ENCODE assay signal across 6 cellular contexts in genomic region chr11:62671272-62671603, GRCh38. TPM values are rescaled to one million over a fixed set of nuclear protein-coding genes. Genes with fewer than 3 reads are reported as not detected.
DNase-seq lines count a peak whose midpoint lies in the region; ATAC-seq and TF ChIP-seq lines count a peak whose summit lies in the region.

No MANE protein-coding gene starts in this region.

- in situ Hi-C loops in Panc1 (cut with HindIII; ENCODE audit: low pct_unique_long_range_greater_than_20kb, low sequenced_read_pairs), result no loop called here

- H3K4me3 ChIP-seq in Panc1 (ENCODE audit: low read depth in 2 of 2, low read length in 2 of 2), result peak overlapping the region; percentile 78 to 89
- H3K4me3 ChIP-seq in tibial artery, result peak overlapping the region; percentile 58 to 92

- intact Hi-C loops in Panc1 (cut with micrococcal nuclease; ENCODE audit: unreplicated experiment), result no loop called here
- intact Hi-C loops in Right ventricle myocardium superior (cut with DNase I), result no loop called here
- intact Hi-C loops in tibial artery (cut with DNase I; ENCODE audit: low total_unique reads), result no loop called here

- H3K27me3 ChIP-seq in Panc1 (ENCODE audit: control insufficient read depth, insufficient read depth, low read length) (no peaks in the 10 kb centered on the region), tibial artery (no peaks in the 10 kb centered on the region)

- H3K36me3 ChIP-seq in Panc1 (ENCODE audit: control insufficient read depth, insufficient read depth, low read length) (peaks cover 2% of the 10 kb centered on the region; the same call in 1 of the 2 replicates), tibial artery (peaks cover 8 to 37% (median 11%) of the 10 kb centered on the region in 3 donors)

- CTCF ChIA-PET in Panc1 (lab: Charles Lee), result interaction anchor here (0.6 kb wide), 1 partner anchor 107 kb away, joined by 5 read pairs; no protein-coding TSS in a partner anchor

- DNase-seq in Panc1 (ENCODE audit: low read depth, low spot score), result no peak
- DNase-seq in Right ventricle myocardium superior, result no peak
- no peak for DNase-seq in tibial artery
- DNase-seq in CD1c-positive myeloid dendritic cell (ENCODE audit: extremely low spot score), result no peak

- ATAC-seq in GM19438 (IDR thresholded peaks at IDR 0.05; ENCODE audit: low read depth, unreplicated experiment), result peak; percentile 5
- peak; percentile 29 for ATAC-seq in Panc1
- ATAC-seq in Right ventricle myocardium superior (ENCODE audit: poor library complexity), result peak; percentile 32
- no peak for ATAC-seq in GM19023 (IDR thresholded peaks at IDR 0.05; ENCODE audit: unreplicated experiment)

- H3K9me3 ChIP-seq in Panc1 (ENCODE audit: control insufficient read depth, insufficient read depth, low read depth, low read length) (no peaks in the 10 kb centered on the region), tibial artery (no peaks in the 10 kb centered on the region)

- TF ChIP-seq CTCF in Panc1 (IDR thresholded peaks at IDR 0.05) (no peak), tibial artery (IDR thresholded peaks at IDR 0.05) (no peak)

- H3K4me1 ChIP-seq in Panc1 (ENCODE audit: control insufficient read depth, insufficient read depth, low read length) (peaks cover 33% of the 10 kb centered on the region), tibial artery (peaks cover 7 to 48% (median 39%) of the 10 kb centered on the region in 4 donors)

- H3K27ac ChIP-seq in Panc1 (ENCODE audit: low read length), result peak overlapping the region; percentile 93
- peak overlapping the region; percentile 92 to 94 for H3K27ac ChIP-seq in tibial artery

- POLR2A ChIA-PET in Panc1 (lab: Charles Lee), result interaction anchor here (0.7 kb wide), 1 partner anchor 288 kb away, joined by 3 read pairs; no protein-coding TSS in a partner anchor

- no TSS peak for BruUV-seq in Panc1 (replicated peaks; lab: Mats Ljungman, UMichigan)

RNA-seq across cellular contexts. Expression of gene UQCC3, which starts 0.2 kb away (rescaled TPM):
- 7.4 TPM for total RNA-seq in Panc1 (2021; ENCODE audit: unreplicated experiment)
- polyA plus RNA-seq in Panc1 (2012; ENCODE audit: insufficient read length), result 15.0 TPM
- total RNA-seq in Right ventricle myocardium superior, result 7.8 TPM

RNA-seq across cellular contexts. Expression of gene LBHD1, which starts 0.8 kb away (rescaled TPM):
- total RNA-seq in Panc1 (2021; ENCODE audit: unreplicated experiment) (15.5 TPM), Right ventricle myocardium superior (3.2 TPM)
- 14.4 TPM for polyA plus RNA-seq in Panc1 (2012; ENCODE audit: insufficient read length)

RNA-seq across cellular contexts. Expression of gene CSKMT, which starts 6.1 kb away (rescaled TPM):
- total RNA-seq in Panc1 (2021; ENCODE audit: unreplicated experiment), result 36.9 TPM
- polyA plus RNA-seq in Panc1 (2012; ENCODE audit: insufficient read length), result 23.7 TPM
- 3.7 TPM for total RNA-seq in Right ventricle myocardium superior

RNA-seq across cellular contexts. Expression of gene C11orf98, which starts 6.2 kb away (rescaled TPM):
- total RNA-seq in Panc1 (2021; ENCODE audit: unreplicated experiment) (96.7 TPM), Right ventricle myocardium superior (30.4 TPM)
- 83.4 TPM for polyA plus RNA-seq in Panc1 (2012; ENCODE audit: insufficient read length)

RNA-seq across cellular contexts. Expression of gene UBXN1, which starts 7.6 kb away (rescaled TPM):
- 105 TPM for total RNA-seq in Panc1 (2021; ENCODE audit: unreplicated experiment)
- polyA plus RNA-seq in Panc1 (2012; ENCODE audit: insufficient read length), result 201 TPM
- 82.2 TPM for total RNA-seq in Right ventricle myocardium superior
